In the genomic region with DNA sequence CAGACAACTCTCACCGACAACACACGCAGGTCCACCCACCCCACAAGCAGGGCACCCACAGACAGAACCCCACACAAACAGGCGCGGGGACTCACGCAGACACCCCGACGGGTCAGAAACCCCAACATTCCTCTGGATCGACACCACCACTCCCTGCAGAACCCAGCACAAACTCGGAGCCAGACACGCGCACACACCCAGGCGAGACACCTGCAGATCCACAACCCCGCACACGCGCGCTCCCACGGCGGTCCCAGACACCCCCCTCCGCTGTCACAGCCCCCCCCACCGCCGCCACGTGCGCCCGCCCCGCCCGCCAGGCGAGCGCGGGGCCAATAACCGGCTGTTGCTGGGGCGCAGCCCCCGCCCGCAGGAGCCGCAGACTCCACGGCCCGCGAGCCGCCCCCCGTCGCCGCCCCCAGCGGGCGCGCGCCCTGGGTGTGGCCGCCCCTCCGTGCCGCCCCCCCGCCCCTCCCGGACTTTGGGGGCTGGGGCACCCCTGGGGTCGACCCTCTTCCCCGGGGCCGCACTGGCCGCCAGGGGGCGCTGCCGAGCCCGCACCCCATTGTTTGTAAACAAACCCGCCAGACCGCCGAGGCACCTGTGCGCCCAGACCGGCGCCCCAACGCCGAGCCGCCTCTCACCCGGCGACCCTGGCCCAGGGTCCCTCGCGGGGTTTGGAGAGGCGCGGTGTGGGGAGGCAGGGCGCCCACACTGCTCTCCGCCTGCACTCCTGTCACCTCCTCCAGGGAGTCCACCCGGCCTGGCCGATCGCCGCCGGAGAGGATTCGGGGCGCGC, we compare ENCODE assay signal across 1 cellular context.
TF ChIP-seq lines count a peak whose summit lies in the region.

No MANE protein-coding gene starts in this region.

TF ChIP-seq in HepG2, 621 proteins besides CTCF, POLR2A, EP300 and RAD21 (continued from another document):
- TF ChIP-seq, protein P1, sequence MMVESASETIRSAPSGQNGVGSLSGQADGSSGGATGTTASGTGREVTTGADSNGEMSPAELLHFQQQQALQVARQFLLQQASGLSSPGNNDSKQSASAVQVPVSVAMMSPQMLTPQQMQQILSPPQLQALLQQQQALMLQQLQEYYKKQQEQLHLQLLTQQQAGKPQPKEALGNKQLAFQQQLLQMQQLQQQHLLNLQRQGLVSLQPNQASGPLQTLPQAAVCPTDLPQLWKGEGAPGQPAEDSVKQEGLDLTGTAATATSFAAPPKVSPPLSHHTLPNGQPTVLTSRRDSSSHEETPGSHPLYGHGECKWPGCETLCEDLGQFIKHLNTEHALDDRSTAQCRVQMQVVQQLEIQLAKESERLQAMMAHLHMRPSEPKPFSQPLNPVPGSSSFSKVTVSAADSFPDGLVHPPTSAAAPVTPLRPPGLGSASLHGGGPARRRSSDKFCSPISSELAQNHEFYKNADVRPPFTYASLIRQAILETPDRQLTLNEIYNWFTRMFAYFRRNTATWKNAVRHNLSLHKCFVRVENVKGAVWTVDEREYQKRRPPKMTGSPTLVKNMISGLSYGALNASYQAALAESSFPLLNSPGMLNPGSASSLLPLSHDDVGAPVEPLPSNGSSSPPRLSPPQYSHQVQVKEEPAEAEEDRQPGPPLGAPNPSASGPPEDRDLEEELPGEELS (CRISPR knock-in tag; IDR thresholded peaks at IDR 0.05), result peak; percentile 67; the same call in 1 of the 2 replicates
- TF ChIP-seq HNRNPL (IDR thresholded peaks at IDR 0.05; ENCODE audit: low read depth, low read length) (0 out of 2 replicates have a peak, but pooled peaks have one; percentile 26), MIXL1 (CRISPR knock-in tag; IDR thresholded peaks at IDR 0.05) (no peak), ZFP37 (CRISPR knock-in tag; IDR thresholded peaks at IDR 0.05; ENCODE audit: borderline replicate concordance) (no peak), SKI (IDR thresholded peaks at IDR 0.05; ENCODE audit: partially characterized antibody) (peak; percentile 19), ZNF264 (CRISPR knock-in tag; IDR thresholded peaks at IDR 0.05) (no peak), ZNF563 (CRISPR knock-in tag; IDR thresholded peaks at IDR 0.05) (peak; percentile 19; the same call in 1 of the 2 replicates), RFXAP (CRISPR knock-in tag; IDR thresholded peaks at IDR 0.05; ENCODE audit: borderline replicate concordance) (peak; percentile 89)
TF ChIP-seq in HepG2: peak in this region for 69.
